9 cellular contexts compared by ENCODE assay signal in genomic region chr5:58259685-58260152, GRCh38.
DNase-seq lines count a peak whose midpoint lies in the region; ATAC-seq, FAIRE-seq and TF ChIP-seq lines count a peak whose summit lies in the region.
"Had no signal": no experiment of that assay in that cellular context is flagged by ENCODE, and none has a peak within 500 bp of the region (broad histone marks: within the 10 kb centered on the region; RNA-seq: fewer than 3 reads in every experiment).

No MANE protein-coding gene starts in this region.

- DNase-seq in H54 (ENCODE audit: insufficient read length, low spot score) (peak; percentile 47), SW 1271 (lab: John Stamatoyannopoulos, UW) (peak; percentile 60 to 85), fibroblast of the conjunctiva (ENCODE audit: low read depth) (peak; percentile 51), sciatic nerve (ENCODE audit: low spot score) (no peak), germinal center (ENCODE audit: low spot score) (no peak), COR-L47 (lab: John Stamatoyannopoulos, UW) (no peak), T-helper 2 cell (no peak), GM10266 (ENCODE audit: extremely low spot score) (no peak)

- peak; percentile 59 for ATAC-seq in sciatic nerve
- ATAC-seq: gastroesophageal sphincter had no signal

- peak; percentile 99 for FAIRE-seq in H54 (lab: Jason Lieb, UNC)

- TF ChIP-seq POLR2A in H54 (IDR thresholded peaks at IDR 0.05; ENCODE audit: low read depth, low read length), result no peak

- no peak for TF ChIP-seq CTCF in GM10266 (IDR thresholded peaks at IDR 0.05; ENCODE audit: control insufficient read depth, insufficient read depth, low read depth, missing control alignments)

- intact Hi-C loops in sciatic nerve (cut with DNase I), result no loop called here

Comparison
In these comparisons a context has a peak if more than half of its experiments do, and no peak if none do; other contexts are left out.
1. DNase-seq: peak in H54 (single experiment), SW 1271 (2 of 2) and fibroblast of the conjunctiva (single experiment); none in sciatic nerve (single experiment), germinal center (single experiment), COR-L47 (single experiment), T-helper 2 cell (0 of 5) and GM10266 (single experiment).